Comparison of ENCODE assay signal across 1 cellular context in the genomic region with DNA sequence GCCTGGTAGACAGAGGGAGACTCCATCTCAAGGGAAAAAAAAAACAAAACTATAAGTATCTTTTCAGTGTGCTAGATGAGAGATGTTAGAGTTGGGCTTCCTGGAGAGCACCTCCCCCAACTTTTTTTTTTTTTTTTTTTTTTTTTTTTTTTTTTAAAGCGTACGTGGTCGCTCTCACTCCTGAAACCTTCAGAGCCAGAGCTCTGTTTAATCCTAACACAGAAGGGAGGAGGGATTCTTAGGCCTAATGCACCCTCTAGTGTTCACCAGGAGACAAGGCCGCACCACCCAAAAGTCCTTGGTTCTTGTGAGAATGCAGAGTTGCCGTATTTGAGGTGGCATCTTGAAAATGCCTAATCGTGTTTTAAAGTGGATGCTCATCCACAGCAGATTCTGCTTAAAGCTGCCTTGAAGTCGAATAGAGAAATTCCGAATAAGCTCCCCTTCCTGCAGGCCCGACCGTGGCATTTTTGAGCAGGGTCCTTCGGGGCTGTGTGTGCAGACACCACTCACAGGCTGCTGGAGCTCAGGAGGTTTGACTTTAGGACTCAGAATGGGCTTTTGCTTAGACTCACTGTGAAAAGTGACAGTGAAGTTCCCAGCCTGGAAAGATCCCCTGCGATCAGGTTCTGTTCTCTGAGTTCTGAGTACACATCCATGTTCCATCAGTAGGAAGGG.
A peak's percentile ranks its signal among the peaks of the same experiment; 100 is the strongest.
TF ChIP-seq lines count a peak whose summit lies in the region.

No MANE protein-coding gene starts in this region.

TF ChIP-seq in HepG2, 621 proteins besides CTCF, POLR2A, EP300 and RAD21 (continued from another document):
- TF ChIP-seq, protein P1, sequence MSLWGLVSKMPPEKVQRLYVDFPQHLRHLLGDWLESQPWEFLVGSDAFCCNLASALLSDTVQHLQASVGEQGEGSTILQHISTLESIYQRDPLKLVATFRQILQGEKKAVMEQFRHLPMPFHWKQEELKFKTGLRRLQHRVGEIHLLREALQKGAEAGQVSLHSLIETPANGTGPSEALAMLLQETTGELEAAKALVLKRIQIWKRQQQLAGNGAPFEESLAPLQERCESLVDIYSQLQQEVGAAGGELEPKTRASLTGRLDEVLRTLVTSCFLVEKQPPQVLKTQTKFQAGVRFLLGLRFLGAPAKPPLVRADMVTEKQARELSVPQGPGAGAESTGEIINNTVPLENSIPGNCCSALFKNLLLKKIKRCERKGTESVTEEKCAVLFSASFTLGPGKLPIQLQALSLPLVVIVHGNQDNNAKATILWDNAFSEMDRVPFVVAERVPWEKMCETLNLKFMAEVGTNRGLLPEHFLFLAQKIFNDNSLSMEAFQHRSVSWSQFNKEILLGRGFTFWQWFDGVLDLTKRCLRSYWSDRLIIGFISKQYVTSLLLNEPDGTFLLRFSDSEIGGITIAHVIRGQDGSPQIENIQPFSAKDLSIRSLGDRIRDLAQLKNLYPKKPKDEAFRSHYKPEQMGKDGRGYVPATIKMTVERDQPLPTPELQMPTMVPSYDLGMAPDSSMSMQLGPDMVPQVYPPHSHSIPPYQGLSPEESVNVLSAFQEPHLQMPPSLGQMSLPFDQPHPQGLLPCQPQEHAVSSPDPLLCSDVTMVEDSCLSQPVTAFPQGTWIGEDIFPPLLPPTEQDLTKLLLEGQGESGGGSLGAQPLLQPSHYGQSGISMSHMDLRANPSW (CRISPR knock-in tag; IDR thresholded peaks at IDR 0.05; ENCODE audit: borderline replicate concordance) = no peak
- TF ChIP-seq, protein P2, sequence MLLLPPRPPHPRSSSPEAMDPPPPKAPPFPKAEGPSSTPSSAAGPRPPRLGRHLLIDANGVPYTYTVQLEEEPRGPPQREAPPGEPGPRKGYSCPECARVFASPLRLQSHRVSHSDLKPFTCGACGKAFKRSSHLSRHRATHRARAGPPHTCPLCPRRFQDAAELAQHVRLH (CRISPR knock-in tag; IDR thresholded peaks at IDR 0.05; ENCODE audit: borderline replicate concordance, low read depth) = no peak
- TF ChIP-seq FOXA3 (CRISPR knock-in tag; IDR thresholded peaks at IDR 0.05) = 0 out of 2 replicates have a peak, but pooled peaks have one; percentile 23
- no peak for TF ChIP-seq RCOR2 (CRISPR knock-in tag; IDR thresholded peaks at IDR 0.05)
- TF ChIP-seq, protein P3, sequence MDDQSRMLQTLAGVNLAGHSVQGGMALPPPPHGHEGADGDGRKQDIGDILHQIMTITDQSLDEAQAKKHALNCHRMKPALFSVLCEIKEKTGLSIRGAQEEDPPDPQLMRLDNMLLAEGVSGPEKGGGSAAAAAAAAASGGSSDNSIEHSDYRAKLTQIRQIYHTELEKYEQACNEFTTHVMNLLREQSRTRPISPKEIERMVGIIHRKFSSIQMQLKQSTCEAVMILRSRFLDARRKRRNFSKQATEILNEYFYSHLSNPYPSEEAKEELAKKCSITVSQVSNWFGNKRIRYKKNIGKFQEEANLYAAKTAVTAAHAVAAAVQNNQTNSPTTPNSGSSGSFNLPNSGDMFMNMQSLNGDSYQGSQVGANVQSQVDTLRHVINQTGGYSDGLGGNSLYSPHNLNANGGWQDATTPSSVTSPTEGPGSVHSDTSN (CRISPR knock-in tag; IDR thresholded peaks at IDR 0.05; ENCODE audit: borderline replicate concordance) = no peak
- no peak for TF ChIP-seq ARNT2 (CRISPR knock-in tag; IDR thresholded peaks at IDR 0.05; ENCODE audit: low read depth)
- TF ChIP-seq IKZF1 (IDR thresholded peaks at IDR 0.05) = no peak
- no peak for TF ChIP-seq NR2F6 (IDR thresholded peaks at IDR 0.05)
- 0 out of 2 replicates have a peak, but pooled peaks have one; percentile 16 for TF ChIP-seq NR2F6 (CRISPR knock-in tag; IDR thresholded peaks at IDR 0.05)
- TF ChIP-seq, protein P4, sequence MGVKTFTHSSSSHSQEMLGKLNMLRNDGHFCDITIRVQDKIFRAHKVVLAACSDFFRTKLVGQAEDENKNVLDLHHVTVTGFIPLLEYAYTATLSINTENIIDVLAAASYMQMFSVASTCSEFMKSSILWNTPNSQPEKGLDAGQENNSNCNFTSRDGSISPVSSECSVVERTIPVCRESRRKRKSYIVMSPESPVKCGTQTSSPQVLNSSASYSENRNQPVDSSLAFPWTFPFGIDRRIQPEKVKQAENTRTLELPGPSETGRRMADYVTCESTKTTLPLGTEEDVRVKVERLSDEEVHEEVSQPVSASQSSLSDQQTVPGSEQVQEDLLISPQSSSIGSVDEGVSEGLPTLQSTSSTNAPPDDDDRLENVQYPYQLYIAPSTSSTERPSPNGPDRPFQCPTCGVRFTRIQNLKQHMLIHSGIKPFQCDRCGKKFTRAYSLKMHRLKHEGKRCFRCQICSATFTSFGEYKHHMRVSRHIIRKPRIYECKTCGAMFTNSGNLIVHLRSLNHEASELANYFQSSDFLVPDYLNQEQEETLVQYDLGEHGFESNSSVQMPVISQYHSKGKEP (CRISPR knock-in tag; IDR thresholded peaks at IDR 0.05) = no peak
- no peak for TF ChIP-seq ZNF777 (CRISPR knock-in tag; IDR thresholded peaks at IDR 0.05)
- TF ChIP-seq NR2F1 (CRISPR knock-in tag; IDR thresholded peaks at IDR 0.05) = no peak
- TF ChIP-seq ZMYM2 (CRISPR knock-in tag; IDR thresholded peaks at IDR 0.05) = no peak
- TF ChIP-seq ZNF264 (CRISPR knock-in tag; IDR thresholded peaks at IDR 0.05) = no peak
- TF ChIP-seq ZBTB1 (CRISPR knock-in tag; IDR thresholded peaks at IDR 0.05; ENCODE audit: borderline replicate concordance) = no peak
- TF ChIP-seq, protein P5, sequence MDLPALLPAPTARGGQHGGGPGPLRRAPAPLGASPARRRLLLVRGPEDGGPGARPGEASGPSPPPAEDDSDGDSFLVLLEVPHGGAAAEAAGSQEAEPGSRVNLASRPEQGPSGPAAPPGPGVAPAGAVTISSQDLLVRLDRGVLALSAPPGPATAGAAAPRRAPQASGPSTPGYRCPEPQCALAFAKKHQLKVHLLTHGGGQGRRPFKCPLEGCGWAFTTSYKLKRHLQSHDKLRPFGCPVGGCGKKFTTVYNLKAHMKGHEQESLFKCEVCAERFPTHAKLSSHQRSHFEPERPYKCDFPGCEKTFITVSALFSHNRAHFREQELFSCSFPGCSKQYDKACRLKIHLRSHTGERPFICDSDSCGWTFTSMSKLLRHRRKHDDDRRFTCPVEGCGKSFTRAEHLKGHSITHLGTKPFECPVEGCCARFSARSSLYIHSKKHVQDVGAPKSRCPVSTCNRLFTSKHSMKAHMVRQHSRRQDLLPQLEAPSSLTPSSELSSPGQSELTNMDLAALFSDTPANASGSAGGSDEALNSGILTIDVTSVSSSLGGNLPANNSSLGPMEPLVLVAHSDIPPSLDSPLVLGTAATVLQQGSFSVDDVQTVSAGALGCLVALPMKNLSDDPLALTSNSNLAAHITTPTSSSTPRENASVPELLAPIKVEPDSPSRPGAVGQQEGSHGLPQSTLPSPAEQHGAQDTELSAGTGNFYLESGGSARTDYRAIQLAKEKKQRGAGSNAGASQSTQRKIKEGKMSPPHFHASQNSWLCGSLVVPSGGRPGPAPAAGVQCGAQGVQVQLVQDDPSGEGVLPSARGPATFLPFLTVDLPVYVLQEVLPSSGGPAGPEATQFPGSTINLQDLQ (CRISPR knock-in tag; IDR thresholded peaks at IDR 0.05) = no peak
- TF ChIP-seq NCOA2 (CRISPR knock-in tag; IDR thresholded peaks at IDR 0.05) = no peak
- TF ChIP-seq SIN3A (IDR thresholded peaks at IDR 0.05; ENCODE audit: borderline replicate concordance, low read depth, low read length) = no peak
- TF ChIP-seq REL (CRISPR knock-in tag; conservative IDR thresholded peaks at IDR 0.05) = no peak
- TF ChIP-seq PHF21A (CRISPR knock-in tag; IDR thresholded peaks at IDR 0.05) = no peak
- no peak for TF ChIP-seq ZFP37 (CRISPR knock-in tag; IDR thresholded peaks at IDR 0.05; ENCODE audit: borderline replicate concordance)
- TF ChIP-seq SCMH1 (CRISPR knock-in tag; IDR thresholded peaks at IDR 0.05; ENCODE audit: borderline replicate concordance) = no peak
- TF ChIP-seq MYNN (CRISPR knock-in tag; IDR thresholded peaks at IDR 0.05; ENCODE audit: low read depth) = no peak
- no peak for TF ChIP-seq RXRB (CRISPR knock-in tag; IDR thresholded peaks at IDR 0.05; ENCODE audit: borderline replicate concordance)
- peak; percentile 91 for TF ChIP-seq STAG1 (CRISPR knock-in tag; IDR thresholded peaks at IDR 0.05)
